8 cellular contexts compared by ENCODE assay signal in the genomic region with DNA sequence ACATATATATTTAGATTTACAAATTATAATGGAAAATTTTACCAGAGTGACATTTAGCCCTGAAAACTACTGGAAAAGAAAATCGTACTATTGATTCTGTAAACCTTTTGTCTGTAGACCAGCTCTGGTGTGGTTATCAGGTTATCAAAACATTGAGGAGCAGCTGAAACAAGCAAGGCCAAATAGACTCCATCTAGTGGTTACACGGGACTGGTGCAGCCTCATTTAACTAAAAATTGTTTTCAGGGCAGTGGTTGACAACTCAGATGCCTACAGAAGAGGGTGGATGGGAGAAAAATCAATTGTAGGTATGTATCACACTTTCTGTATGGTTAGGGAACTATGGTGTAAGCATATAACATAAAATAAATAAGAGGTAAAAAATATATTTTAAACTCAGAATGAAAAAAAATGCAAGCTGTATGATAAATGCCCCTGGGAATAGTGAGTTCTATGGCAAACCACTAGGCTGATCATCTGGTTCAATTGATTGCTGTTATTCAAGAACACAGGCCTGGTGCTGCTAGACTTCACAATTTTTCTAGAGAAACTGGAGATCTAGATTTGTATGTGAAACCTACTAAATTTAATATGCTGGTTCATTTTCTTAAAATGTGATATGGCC. TPM values are rescaled to one million over a fixed set of nuclear protein-coding genes. Genes with fewer than 3 reads are reported as not detected.
DNase-seq lines count a peak whose midpoint lies in the region; ATAC-seq and TF ChIP-seq lines count a peak whose summit lies in the region.

No MANE protein-coding gene starts in this region.

- CTCF ChIA-PET in IMR-90 (lab: Yijun Ruan, JAX), result interaction anchor here (0.6 to 1.3 kb wide), 10 partner anchors 9 to 716 kb away, joined by 3 to 10 read pairs (median 4); no protein-coding TSS in a partner anchor

- TF ChIP-seq POLR2A in IMR-90 (IDR thresholded peaks at IDR 0.05; ENCODE audit: low read depth, low read length), result no peak

- H3K79me2 ChIP-seq in GM23248 (ENCODE audit: insufficient read depth) (no peaks in the 10 kb centered on the region), OCI-LY1 (ENCODE audit: insufficient read depth, low read length) (no peaks in the 10 kb centered on the region)

- H2BK5ac ChIP-seq in IMR-90 (ENCODE audit: low read depth, low read length, poor library complexity, severe bottlenecking), result no peak overlapping the region

- H2AFZ ChIP-seq in GM23248 (no peak overlapping the region), IMR-90 (replicated peaks; ENCODE audit: low read length, poor library complexity) (no peak overlapping the region), OCI-LY1 (ENCODE audit: low read length) (no peak overlapping the region)

- H4K91ac ChIP-seq in IMR-90 (ENCODE audit: insufficient read depth, low read depth, low read length), result no peak overlapping the region

- POLR2A ChIA-PET in IMR-90 (lab: Charles Lee; ENCODE audit: unreplicated experiment), result no interaction called here

- H3K9me1 ChIP-seq in IMR-90 (ENCODE audit: insufficient read depth, low read length), result no peaks in the 10 kb centered on the region; the same call in 1 of the 2 replicates

- H4K20me1 ChIP-seq in GM23248 (ENCODE audit: insufficient read depth), result no peaks in the 10 kb centered on the region
- H4K20me1 ChIP-seq in IMR-90 (ENCODE audit: insufficient read depth, low read length), result no peaks in the 10 kb centered on the region
- H4K20me1 ChIP-seq in OCI-LY1 (ENCODE audit: insufficient read depth, low read length), result no peaks in the 10 kb centered on the region

- peak; percentile 47 for TF ChIP-seq RAD21 in IMR-90 (IDR thresholded peaks at IDR 0.05; ENCODE audit: low read length)

- H2AK5ac ChIP-seq in IMR-90 (ENCODE audit: low read depth, low read length), result no peak overlapping the region

- H3K56ac ChIP-seq in IMR-90 (ENCODE audit: extremely low read depth, insufficient read depth, low read length), result no peak overlapping the region

- no peak overlapping the region for H4K8ac ChIP-seq in IMR-90 (ENCODE audit: low read depth in 2 of 2, low read length in 2 of 2)

- DNase-seq in GM10266 (ENCODE audit: extremely low spot score) (peak; percentile 22), GM23248 (peak; percentile 60), IMR-90 (peak; percentile 43), endodermal cell (peak; percentile 80), mucosa of descending colon (peak in 1 of 3 donors; percentile 47), NK-92 (lab: John Stamatoyannopoulos, UW; ENCODE audit: unreplicated experiment) (no peak)
- no peak for DNase-seq in stimulated activated naive CD4-positive, alpha-beta T cell (lab: John Stamatoyannopoulos, UW)

- H3K27ac Mint-ChIP-seq in endodermal cell, result no peak overlapping the region

- intact Hi-C loops in IMR-90 (cut with micrococcal nuclease), result loop anchor here (1.0 to 5.0 kb wide), 4 partner anchors 292 to 1722 kb away; no protein-coding TSS in a partner anchor
- intact Hi-C loops in mucosa of descending colon (cut with DNase I, micrococcal nuclease), result no loop called here

- in situ Hi-C loops in GM23248 (cut with MboI) (no loop called here), IMR-90 (cut with MboI; ENCODE audit: low sequenced_read_pairs) (no loop called here)

- H3K27me3 ChIP-seq in GM23248 (replicated peaks; ENCODE audit: insufficient read depth) (no peaks in the 10 kb centered on the region), IMR-90 (ENCODE audit: control insufficient read depth, insufficient read depth, low read length) (no peaks in the 10 kb centered on the region), OCI-LY1 (ENCODE audit: insufficient read depth, low read length) (no peaks in the 10 kb centered on the region), endodermal cell (ENCODE audit: control insufficient read depth, insufficient read depth, low read length, poor library complexity, severe bottlenecking) (no peaks in the 10 kb centered on the region)

- no peak overlapping the region for H3K4ac ChIP-seq in IMR-90 (ENCODE audit: low read depth, low read length)

- H3K4me1 Mint-ChIP-seq in endodermal cell, result peaks cover 2% of the 10 kb centered on the region

- H3K36me3 Mint-ChIP-seq in endodermal cell (ENCODE audit: low read depth), result peaks cover 23% of the 10 kb centered on the region

- dilution Hi-C loops in IMR-90 (cut with HindIII; ENCODE audit: low sequenced_read_pairs, unreplicated experiment), result no loop called here

- H3K27ac ChIP-seq in GM23248, result no peak overlapping the region
- H3K27ac ChIP-seq in IMR-90 (ENCODE audit: insufficient read depth, low read length), result no peak overlapping the region
- H3K27ac ChIP-seq in OCI-LY1 (ENCODE audit: low read depth, low read length, poor library complexity, severe bottlenecking), result no peak overlapping the region
- no peak overlapping the region for H3K27ac ChIP-seq in endodermal cell (ENCODE audit: low read depth, low read length)

- no peak overlapping the region for H3K23ac ChIP-seq in IMR-90 (ENCODE audit: low read depth, low read length)

- H3K4me3 ChIP-seq in GM23248, result no peak overlapping the region
- no peak overlapping the region for H3K4me3 ChIP-seq in IMR-90 (ENCODE audit: insufficient read depth, low read depth, low read length)
- H3K4me3 ChIP-seq in OCI-LY1 (ENCODE audit: low read depth, low read length, poor library complexity, severe bottlenecking), result no peak overlapping the region
- no peak overlapping the region for H3K4me3 ChIP-seq in endodermal cell (ENCODE audit: low read length)
- H3K4me3 ChIP-seq in mucosa of descending colon, result no peak overlapping the region

- BruUV-seq in IMR-90 (replicated peaks; lab: Mats Ljungman, UMichigan), result no TSS peak

- H3F3A ChIP-seq in GM23248 (ENCODE audit: insufficient read depth) (no peaks in the 10 kb centered on the region), OCI-LY1 (ENCODE audit: insufficient read depth, low read length) (no peaks in the 10 kb centered on the region)

- H3K14ac ChIP-seq in IMR-90 (replicated peaks; ENCODE audit: low read depth, low read length), result no peak overlapping the region

- no peaks in the 10 kb centered on the region for H3K4me1 ChIP-seq in GM23248 (ENCODE audit: insufficient read depth)
- H3K4me1 ChIP-seq in IMR-90 (ENCODE audit: control insufficient read depth, insufficient read depth, low read length), result no peaks in the 10 kb centered on the region
- H3K4me1 ChIP-seq in OCI-LY1 (ENCODE audit: insufficient read depth, low read length, severe bottlenecking), result no peaks in the 10 kb centered on the region
- peaks cover 3% of the 10 kb centered on the region for H3K4me1 ChIP-seq in endodermal cell (ENCODE audit: control insufficient read depth, insufficient read depth, low read length)
- H3K4me1 ChIP-seq in mucosa of descending colon (ENCODE audit: low read depth), result no peaks in the 10 kb centered on the region

- H3K9me2 ChIP-seq in GM23248 (ENCODE audit: insufficient read depth), result no peaks in the 10 kb centered on the region
- no peaks in the 10 kb centered on the region for H3K9me2 ChIP-seq in OCI-LY1 (ENCODE audit: low read depth, low read length)

- H2BK120ac ChIP-seq in IMR-90 (ENCODE audit: low read depth, low read length), result no peak overlapping the region

- H3K4me2 ChIP-seq in GM23248 (ENCODE audit: unreplicated experiment) (no peak overlapping the region), IMR-90 (ENCODE audit: low read depth, low read length) (no peak overlapping the region), OCI-LY1 (ENCODE audit: low read length) (no peak overlapping the region)

- H2AK9ac ChIP-seq in IMR-90 (replicated peaks; ENCODE audit: low read depth, low read length, poor library complexity), result no peak overlapping the region

- no peak overlapping the region for H3K18ac ChIP-seq in IMR-90 (ENCODE audit: low read depth, low read length)

- no peak overlapping the region for H3K9ac ChIP-seq in GM23248
- no peak overlapping the region for H3K9ac ChIP-seq in IMR-90 (ENCODE audit: low read depth, low read length)
- no peak overlapping the region for H3K9ac ChIP-seq in OCI-LY1 (ENCODE audit: low read length)
- H3K9ac ChIP-seq in endodermal cell (ENCODE audit: extremely low read depth, low read length, poor library complexity, severe bottlenecking), result no peak overlapping the region

- H3K9me3 ChIP-seq in GM23248 (ENCODE audit: low read depth) (no peaks in the 10 kb centered on the region), IMR-90 (ENCODE audit: control insufficient read depth, insufficient read depth, low read length) (no peaks in the 10 kb centered on the region), OCI-LY1 (ENCODE audit: low read length) (no peaks in the 10 kb centered on the region), endodermal cell (ENCODE audit: control insufficient read depth, low read length) (peaks cover 6% of the 10 kb centered on the region), mucosa of descending colon (no peaks in the 10 kb centered on the region)

- no peak overlapping the region for H2BK15ac ChIP-seq in IMR-90 (ENCODE audit: low read depth, low read length)

- peak; percentile 87 for ATAC-seq in IMR-90 (ENCODE audit: low read depth)
- ATAC-seq in mucosa of descending colon, result peak; percentile 54

- 0 to 1% methylated on average over 2 of the region's 2 CpGs for WGBS in GM23248 (ENCODE audit: low coverage in 1 of 2, low lambda C conversion rate in 2 of 2, missing lambda C conversion rate in 2 of 2), 2 experiments
- no CpG with 5 or more reads among the region's 2 CpGs for WGBS in IMR-90 (ENCODE audit: extremely low coverage in 2 of 2, insufficient read length in 1 of 2), 2 experiments
- 11 to 17% methylated on average over 2 of the region's 2 CpGs for WGBS in endodermal cell (ENCODE audit: insufficient coverage in 1 of 2, insufficient read length in 1 of 2), 2 experiments

- H4K5ac ChIP-seq in IMR-90 (ENCODE audit: low read depth, low read length), result no peak overlapping the region

- H3K36me3 ChIP-seq in GM23248 (ENCODE audit: low read depth) (no peaks in the 10 kb centered on the region), IMR-90 (ENCODE audit: control insufficient read depth, insufficient read depth, low read length) (no peaks in the 10 kb centered on the region), OCI-LY1 (ENCODE audit: insufficient read depth, low read length) (no peaks in the 10 kb centered on the region), endodermal cell (ENCODE audit: control insufficient read depth, insufficient read depth, low read length) (peaks cover 5% of the 10 kb centered on the region), mucosa of descending colon (ENCODE audit: low read depth) (no peaks in the 10 kb centered on the region)

- TF ChIP-seq CTCF in GM10266 (IDR thresholded peaks at IDR 0.05; ENCODE audit: control insufficient read depth, insufficient read depth, low read depth, missing control alignments), result peak; percentile 77
- peak; percentile 72 for TF ChIP-seq CTCF in IMR-90 (conservative IDR thresholded peaks at IDR 0.05; ENCODE audit: low read depth, low read length)
- TF ChIP-seq CTCF in OCI-LY1 (IDR thresholded peaks at IDR 0.05; ENCODE audit: low read length), result peak; percentile 60
- TF ChIP-seq CTCF in endodermal cell (conservative IDR thresholded peaks at IDR 0.05), result peak; percentile 88
- peak; percentile 72 for TF ChIP-seq CTCF in mucosa of descending colon (IDR thresholded peaks at IDR 0.05)

- H3K79me1 ChIP-seq in IMR-90 (ENCODE audit: low read depth in 1 of 2, low read length in 2 of 2), result no peaks in the 10 kb centered on the region

- no peak overlapping the region for H2BK20ac ChIP-seq in IMR-90 (ENCODE audit: low read depth, low read length)

- no peaks in the 10 kb centered on the region for H3K27me3 Mint-ChIP-seq in endodermal cell (ENCODE audit: insufficient read depth)

- peaks cover 20% of the 10 kb centered on the region for H3K9me3 Mint-ChIP-seq in endodermal cell

- no peak overlapping the region for H3K4me3 Mint-ChIP-seq in endodermal cell

RNA-seq across cellular contexts. Expression of gene ACSS3, which starts 51.2 kb away (rescaled TPM):
- 1.9 and 3.2 TPM in 2 replicates for total RNA-seq in GM23248 (2014; rRNA removed; shearing (Covaris generic))
- 1.4 and 1.5 TPM in 2 replicates for polyA plus RNA-seq in GM23248 (2016; fragmentation: Nextera tagmentation; extraction: Ambion mirVana)
- 1.4 and 2.0 TPM in 2 replicates for total RNA-seq in IMR-90 (2012; rRNA removed)
- 0.47 and 0.84 TPM in 2 replicates for polyA plus RNA-seq in IMR-90 (2012; rRNA removed)
- polyA plus RNA-seq in IMR-90 (2012; cell fraction: cytosol; rRNA removed), result 0.25 and 0.27 TPM in 2 replicates
- 0.27 and 1.3 TPM in 2 replicates for polyA plus RNA-seq in IMR-90 (2012; cell fraction: nucleus; rRNA removed; ENCODE audit: low replicate concordance)
- 10 to 100 TPM; 28.3 to 29.4 TPM for total RNA-seq in endodermal cell
- 20.9 TPM for polyA plus RNA-seq in endodermal cell (2013, experiment 1 of 2)
- polyA plus RNA-seq in endodermal cell (2013, experiment 2 of 2), result 19.3 TPM
- total RNA-seq in mucosa of descending colon, result 1 to 10 TPM in 2 of 3 donors, under 1 TPM in 1; 0.69 to 6.4 (median 1.9) TPM

Comparison
In these comparisons a context has a peak if more than half of its experiments do, and no peak if none do; other contexts are left out.
1. DNase-seq: peak in GM10266 (single experiment), GM23248 (single experiment), IMR-90 (single experiment) and endodermal cell (single experiment); none in stimulated activated naive CD4-positive, alpha-beta T cell (0 of 6) and NK-92 (single experiment).
2. Peak in every context shown above with its lines, with median percentiles within 50 percentile points of each other: CTCF ChIP-seq.